ENCODE assay signal across 22 cellular contexts in the genomic region with DNA sequence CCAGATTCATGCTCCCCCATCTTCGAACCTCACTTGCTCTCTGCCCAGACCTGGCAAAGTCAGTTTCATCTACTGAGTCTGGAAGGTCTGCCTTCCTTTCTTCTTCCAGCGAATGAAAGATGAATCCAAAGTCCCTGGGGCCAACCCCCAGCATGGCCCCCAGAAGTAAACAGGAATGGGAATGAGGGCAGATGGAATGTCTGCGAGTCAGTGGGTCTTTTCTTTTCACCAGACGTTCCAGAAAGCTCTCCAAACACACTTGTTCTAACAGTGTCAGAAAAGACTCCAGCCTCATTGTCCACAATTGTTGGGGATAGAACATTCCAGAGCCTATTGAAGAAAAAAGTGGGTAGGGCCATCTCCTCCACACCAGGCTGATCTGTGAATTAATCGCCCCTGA. TPM values are rescaled to one million over a fixed set of nuclear protein-coding genes. Genes with fewer than 3 reads are reported as not detected.
"Had no signal": no experiment of that assay in that cellular context is flagged by ENCODE, and none has a peak within 500 bp of the region (broad histone marks: within the 10 kb centered on the region; RNA-seq: fewer than 3 reads in every experiment).

No MANE protein-coding gene starts in this region.

- H3K9me3 Mint-ChIP-seq: activated naive CD4-positive, alpha-beta T cell treated with anti-CD3 and anti-CD28 coated beads, Interleukin-2, amount 50 U/mL, for 72 hours; activated T-cell treated with anti-CD3 and anti-CD28 coated beads, Interleukin-2, amount 50 U/mL, for 24 hours; activated T-helper 17 cell treated with anti-CD3 and anti-CD28 coated beads, Interleukin-2, amount 50 U/mL, for 72 hours; memory B cell; nephron; stimulated activated naive CD8-positive, alpha-beta T cell treated with anti-CD3 and anti-CD28 coated beads, Interleukin-15, Interleukin-2, amounts not matched to agents 100 ng/mL and 50 ng/mL, for 24 hours had no signal

- H3K4me3 Mint-ChIP-seq: activated T-cell treated with anti-CD3 and anti-CD28 coated beads, Interleukin-2, amount 50 U/mL, for 24 hours; memory B cell; nephron; stimulated activated naive CD8-positive, alpha-beta T cell treated with anti-CD3 and anti-CD28 coated beads, Interleukin-15, Interleukin-2, amounts not matched to agents 100 ng/mL and 50 ng/mL, for 24 hours; WTC11 had no signal

- ATAC-seq: activated T-helper 17 cell treated with anti-CD3 and anti-CD28 coated beads, Interleukin-2, amount 50 U/mL, for 72 hours; left colon; WTC11 had no signal

- H3K36me3 Mint-ChIP-seq: activated naive CD4-positive, alpha-beta T cell treated with anti-CD3 and anti-CD28 coated beads, Interleukin-2, amount 50 U/mL, for 72 hours; memory B cell had no signal

- H3K27ac ChIP-seq: coronary artery, esophagus muscularis mucosa, heart left ventricle, tibial nerve had no signal

- DNase-seq: activated T-cell treated with anti-CD3 and anti-CD28 coated beads, Interleukin-2, amount 50 U/mL, for 24 hours; cerebellar nuclear complex; heart left ventricle; left colon; occipital lobe; stimulated activated CD4-positive, alpha-beta T cell treated with anti-CD3 and anti-CD28 coated beads, Interleukin-4, amount 100 ng/mL, for 4 hours; substantia nigra; T-helper 9 cell had no signal

- H3K27me3 Mint-ChIP-seq: activated T-helper 17 cell treated with anti-CD3 and anti-CD28 coated beads, Interleukin-2, amount 50 U/mL, for 72 hours had no signal

- H3K4me3 ChIP-seq: coronary artery, esophagus muscularis mucosa, heart left ventricle, tibial nerve had no signal

- H3K9me3 ChIP-seq: esophagus muscularis mucosa, heart left ventricle, tibial nerve had no signal

- H3K36me3 ChIP-seq: esophagus muscularis mucosa, heart left ventricle, tibial nerve had no signal

- H3K27me3 ChIP-seq: esophagus muscularis mucosa, tibial nerve had no signal

- H3K27ac Mint-ChIP-seq: activated T-cell treated with anti-CD3 and anti-CD28 coated beads, Interleukin-2, amount 50 U/mL, for 24 hours; activated T-helper 17 cell treated with anti-CD3 and anti-CD28 coated beads, Interleukin-2, amount 50 U/mL, for 72 hours; memory B cell; stimulated activated naive CD8-positive, alpha-beta T cell treated with anti-CD3 and anti-CD28 coated beads, Interleukin-15, Interleukin-2, amounts not matched to agents 100 ng/mL and 50 ng/mL, for 24 hours; WTC11 had no signal

RNA-seq across cellular contexts. Expression of a gene that starts 28.6 kb away (rescaled TPM):
- total RNA-seq: esophagus muscularis mucosa, myocyte, occipital lobe had no signal

RNA-seq across cellular contexts. Expression of a gene that starts 28.7 kb away (rescaled TPM):
- total RNA-seq: aorta, bronchial epithelial cell, heart left ventricle, left colon, lower leg skin, myocyte, posterior vena cava, tibial nerve had no signal
